In genomic region chr5:175124821-175125220, GRCh38 we compare ENCODE assay signal across 1 cellular context.
TF ChIP-seq lines count a peak whose summit lies in the region.

No MANE protein-coding gene starts in this region.

TF ChIP-seq in HCT116, 20 proteins besides CTCF, POLR2A, EP300 and RAD21 (continued from another document):
- TF ChIP-seq ZNF274 (IDR thresholded peaks at IDR 0.05; ENCODE audit: low read depth, low read length): no peak
- TF ChIP-seq FOSL1 (IDR thresholded peaks at IDR 0.05; ENCODE audit: low read depth): 0 out of 2 replicates have a peak, but pooled peaks have one; percentile 36
- TF ChIP-seq ZFX (IDR thresholded peaks at IDR 0.05): no peak
- TF ChIP-seq SP1 (IDR thresholded peaks at IDR 0.05; ENCODE audit: low read depth): peak; percentile 78
